ENCODE assay signal across 8 cellular contexts in the genomic region with DNA sequence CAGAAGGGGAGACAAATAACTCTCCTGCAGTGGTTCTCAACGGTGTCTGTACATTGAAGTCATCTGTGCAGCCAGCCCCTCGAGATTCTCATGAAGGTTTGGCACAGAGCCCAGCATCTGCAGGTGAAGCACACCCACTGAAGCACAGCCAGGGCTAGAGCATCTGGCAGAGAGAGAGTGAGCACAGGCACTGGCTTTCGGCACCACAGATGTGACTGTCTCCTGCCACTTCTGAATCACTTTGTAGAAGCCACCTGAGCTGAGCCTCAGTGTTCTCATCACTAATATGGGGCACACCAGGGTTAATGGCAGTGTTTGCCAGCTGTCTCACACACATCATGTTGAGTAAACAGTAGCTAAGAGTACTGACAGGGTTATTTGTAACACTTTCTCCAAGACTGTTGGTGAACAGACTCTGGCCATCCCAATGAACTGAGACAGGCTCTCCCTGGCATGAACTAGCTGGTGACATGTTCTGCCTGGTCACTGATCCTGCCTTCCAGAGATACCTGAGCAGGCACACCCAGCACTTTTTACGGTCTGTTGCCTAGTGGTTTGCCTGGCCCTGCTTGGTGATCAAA.
A peak's percentile ranks its signal among the peaks of the same experiment; 100 is the strongest.
DNase-seq lines count a peak whose midpoint lies in the region; ATAC-seq and TF ChIP-seq lines count a peak whose summit lies in the region.

No MANE protein-coding gene starts in this region.

- H3K36me3 Mint-ChIP-seq in stimulated activated effector memory CD8-positive, alpha-beta T cell treated with anti-CD3 and anti-CD28 coated beads, Interleukin-12 subunit alpha, Interleukin-12 subunit beta, amount 100 ng/mL, for 72 hours = peaks cover 72% of the 10 kb centered on the region

- no peaks in the 10 kb centered on the region for H3K9me2 ChIP-seq in OCI-LY1 (ENCODE audit: low read depth, low read length)

- H3K4me3 ChIP-seq in OCI-LY1 (ENCODE audit: low read depth, low read length, poor library complexity, severe bottlenecking) = peak overlapping the region; percentile 32

- POLR2A ChIA-PET in GM10248 (lab: Yijun Ruan, JAX) = no interaction called here

- H3F3A ChIP-seq in OCI-LY1 (ENCODE audit: insufficient read depth, low read length) = peaks cover 20% of the 10 kb centered on the region; the same call in 1 of the 2 replicates

- TF ChIP-seq CTCF in GM10248 (IDR thresholded peaks at IDR 0.05; ENCODE audit: control extremely low read depth, extremely low read depth, low read depth, missing control alignments) (no peak), OCI-LY1 (IDR thresholded peaks at IDR 0.05; ENCODE audit: low read length) (no peak)

- CTCF ChIA-PET in GM10248 (lab: Yijun Ruan, JAX) = interaction anchor here (1.0 to 8.2 kb wide), 7 partner anchors 9 to 379 kb away, joined by 3 to 47 read pairs (median 4); no protein-coding TSS in a partner anchor

- H3K27ac Mint-ChIP-seq in stimulated activated effector memory CD8-positive, alpha-beta T cell treated with anti-CD3 and anti-CD28 coated beads, Interleukin-12 subunit alpha, Interleukin-12 subunit beta, amount 100 ng/mL, for 72 hours = peak overlapping the region; percentile 77

- no peak overlapping the region for H3K4me3 Mint-ChIP-seq in stimulated activated effector memory CD8-positive, alpha-beta T cell treated with anti-CD3 and anti-CD28 coated beads, Interleukin-12 subunit alpha, Interleukin-12 subunit beta, amount 100 ng/mL, for 72 hours

- no peak overlapping the region for H2AFZ ChIP-seq in OCI-LY1 (ENCODE audit: low read length)

- peak; percentile 61 for DNase-seq in GM10248 (ENCODE audit: extremely low spot score)
- DNase-seq in effector CD8-positive, alpha-beta T cell (lab: John Stamatoyannopoulos, UW) = peak; percentile 20
- DNase-seq in stimulated activated effector memory CD8-positive, alpha-beta T cell treated with anti-CD3 and anti-CD28 coated beads, Interleukin-12 subunit alpha, Interleukin-12 subunit beta, amount 100 ng/mL, for 72 hours (ENCODE audit: low spot score in 2 of 2) = no peak
- no peak for DNase-seq in midbrain (lab: John Stamatoyannopoulos, UW)

- H3K4me1 Mint-ChIP-seq in stimulated activated effector memory CD8-positive, alpha-beta T cell treated with anti-CD3 and anti-CD28 coated beads, Interleukin-12 subunit alpha, Interleukin-12 subunit beta, amount 100 ng/mL, for 72 hours = peaks cover 66% of the 10 kb centered on the region

- H4K20me1 ChIP-seq in OCI-LY1 (ENCODE audit: insufficient read depth, low read length) = no peaks in the 10 kb centered on the region

- ATAC-seq in HG02852 (IDR thresholded peaks at IDR 0.05; ENCODE audit: unreplicated experiment) = peak; percentile 54
- peak; percentile 83 for ATAC-seq in stimulated activated effector memory CD8-positive, alpha-beta T cell treated with anti-CD3 and anti-CD28 coated beads, Interleukin-12 subunit alpha, Interleukin-12 subunit beta, amount 100 ng/mL, for 72 hours
- ATAC-seq in GM19328 (IDR thresholded peaks at IDR 0.05; ENCODE audit: unreplicated experiment) = no peak
- no peak for ATAC-seq in HG03097 (IDR thresholded peaks at IDR 0.05; ENCODE audit: low FRiP score, unreplicated experiment)

- H3K9me3 ChIP-seq in OCI-LY1 (ENCODE audit: low read length) = no peaks in the 10 kb centered on the region

- no peaks in the 10 kb centered on the region for H3K27me3 ChIP-seq in OCI-LY1 (ENCODE audit: insufficient read depth, low read length)

- peak overlapping the region; percentile 2; the same call in 1 of the 2 replicates for H3K9ac ChIP-seq in OCI-LY1 (ENCODE audit: low read length)

- H3K4me1 ChIP-seq in OCI-LY1 (ENCODE audit: insufficient read depth, low read length, severe bottlenecking) = peaks cover 80% of the 10 kb centered on the region

- H3K4me2 ChIP-seq in OCI-LY1 (ENCODE audit: low read length) = peak overlapping the region; percentile 61

- H3K36me3 ChIP-seq in OCI-LY1 (ENCODE audit: insufficient read depth, low read length) = peaks cover 19% of the 10 kb centered on the region

- H3K27ac ChIP-seq in OCI-LY1 (ENCODE audit: low read depth, low read length, poor library complexity, severe bottlenecking) = peak overlapping the region; percentile 98

- peaks cover 18% of the 10 kb centered on the region for H3K79me2 ChIP-seq in OCI-LY1 (ENCODE audit: insufficient read depth, low read length)

- H3K9me3 Mint-ChIP-seq in stimulated activated effector memory CD8-positive, alpha-beta T cell treated with anti-CD3 and anti-CD28 coated beads, Interleukin-12 subunit alpha, Interleukin-12 subunit beta, amount 100 ng/mL, for 72 hours = no peaks in the 10 kb centered on the region

Comparison
In these comparisons a context has a peak if more than half of its experiments do, and no peak if none do; other contexts are left out.
1. DNase-seq: peak in GM10248 (single experiment) and effector CD8-positive, alpha-beta T cell (single experiment); none in stimulated activated effector memory CD8-positive, alpha-beta T cell treated with anti-CD3 and anti-CD28 coated beads, Interleukin-12 subunit alpha, Interleukin-12 subunit beta, amount 100 ng/mL, for 72 hours (0 of 2) and midbrain (single experiment).
2. ATAC-seq: peak in HG02852 (single experiment) and stimulated activated effector memory CD8-positive, alpha-beta T cell treated with anti-CD3 and anti-CD28 coated beads, Interleukin-12 subunit alpha, Interleukin-12 subunit beta, amount 100 ng/mL, for 72 hours (single experiment); none in GM19328 (single experiment) and HG03097 (single experiment).